In the genomic region with DNA sequence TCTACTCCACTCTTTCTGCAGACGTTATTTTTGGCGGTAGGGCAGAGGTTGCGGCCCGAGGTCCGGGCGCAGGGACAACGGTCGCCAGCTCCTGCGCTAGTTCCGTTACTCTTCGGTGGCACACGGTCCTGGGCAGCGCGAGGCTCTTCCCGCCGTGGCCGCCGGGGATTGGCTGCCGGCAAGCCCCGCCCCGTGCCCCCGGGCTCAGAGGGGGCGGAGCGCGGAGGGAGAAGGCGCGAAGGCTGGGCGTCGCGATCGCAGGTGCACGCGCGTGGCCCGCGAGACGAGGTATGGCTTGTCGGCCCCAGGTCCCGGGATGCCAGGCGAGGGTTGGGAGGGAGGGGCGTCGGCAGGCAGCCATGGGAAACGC, we compare ENCODE assay signal across 10 cellular contexts. TPM values are rescaled to one million over a fixed set of nuclear protein-coding genes. Genes with fewer than 3 reads are reported as not detected.
DNase-seq lines count a peak whose midpoint lies in the region; ATAC-seq and TF ChIP-seq lines count a peak whose summit lies in the region.
"Had no signal": no experiment of that assay in that cellular context is flagged by ENCODE, and none has a peak within 500 bp of the region (broad histone marks: within the 10 kb centered on the region; RNA-seq: fewer than 3 reads in every experiment).

No MANE protein-coding gene starts in this region.

- no peaks in the 10 kb centered on the region for H3K36me3 ChIP-seq in HUES48 (ENCODE audit: control insufficient read depth, insufficient read depth, low read length)

- no peaks in the 10 kb centered on the region for H3K9me3 ChIP-seq in HUES48 (ENCODE audit: control insufficient read depth, insufficient read depth, low read length)

- H3K4me1 Mint-ChIP-seq in activated naive CD8-positive, alpha-beta T cell treated with anti-CD3 and anti-CD28 coated beads, Interleukin-2, amount 50 U/mL, for 24 hours, result peaks cover 14% of the 10 kb centered on the region
- H3K4me1 Mint-ChIP-seq in stimulated activated naive CD8-positive, alpha-beta T cell treated with anti-CD3 and anti-CD28 coated beads, Interleukin-15, amount 100 ng/mL, for 72 hours, result peaks cover 16% of the 10 kb centered on the region
- H3K4me1 Mint-ChIP-seq in Calu3 (ENCODE audit: low read depth, unreplicated experiment), result no peaks in the 10 kb centered on the region

- H3K27me3 Mint-ChIP-seq in activated naive CD8-positive, alpha-beta T cell treated with anti-CD3 and anti-CD28 coated beads, Interleukin-2, amount 50 U/mL, for 24 hours, result peaks cover 66% of the 10 kb centered on the region
- H3K27me3 Mint-ChIP-seq in stimulated activated naive CD8-positive, alpha-beta T cell treated with anti-CD3 and anti-CD28 coated beads, Interleukin-15, amount 100 ng/mL, for 72 hours, result peaks cover 78% of the 10 kb centered on the region
- H3K27me3 Mint-ChIP-seq in Calu3 (ENCODE audit: unreplicated experiment), result peaks cover 85% of the 10 kb centered on the region

- no peak for TF ChIP-seq CTCF in Calu3 (IDR thresholded peaks at IDR 0.05; ENCODE audit: unreplicated experiment)

- H3K27me3 ChIP-seq in HUES48 (ENCODE audit: control insufficient read depth, insufficient read depth, low read length), result peaks cover 76% of the 10 kb centered on the region

- H3K27ac ChIP-seq in HUES48 (ENCODE audit: low read depth, low read length), result no peak overlapping the region

- no peak overlapping the region for H3K27ac Mint-ChIP-seq in activated naive CD8-positive, alpha-beta T cell treated with anti-CD3 and anti-CD28 coated beads, Interleukin-2, amount 50 U/mL, for 24 hours
- no peak overlapping the region for H3K27ac Mint-ChIP-seq in stimulated activated naive CD8-positive, alpha-beta T cell treated with anti-CD3 and anti-CD28 coated beads, Interleukin-15, amount 100 ng/mL, for 72 hours
- no peak overlapping the region for H3K27ac Mint-ChIP-seq in Calu3 (ENCODE audit: unreplicated experiment)
- H3K27ac Mint-ChIP-seq: activated T-helper 17 cell treated with anti-CD3 and anti-CD28 coated beads, Interleukin-2, amount 50 U/mL, for 72 hours had no signal

- no TSS peak for BruUV-seq in Calu3 (replicated peaks; lab: Mats Ljungman, UMichigan)

- H3K4me1 ChIP-seq in HUES48 (ENCODE audit: control insufficient read depth, insufficient read depth, low read length), result no peaks in the 10 kb centered on the region

- peak overlapping the region; percentile 6 for H3K4me3 Mint-ChIP-seq in activated naive CD8-positive, alpha-beta T cell treated with anti-CD3 and anti-CD28 coated beads, Interleukin-2, amount 50 U/mL, for 24 hours
- peak overlapping the region; percentile 68 to 72 for H3K4me3 Mint-ChIP-seq in stimulated activated naive CD8-positive, alpha-beta T cell treated with anti-CD3 and anti-CD28 coated beads, Interleukin-15, amount 100 ng/mL, for 72 hours
- no peak overlapping the region for H3K4me3 Mint-ChIP-seq in Calu3 (ENCODE audit: low read depth, unreplicated experiment)
- H3K4me3 Mint-ChIP-seq: activated T-helper 17 cell treated with anti-CD3 and anti-CD28 coated beads, Interleukin-2, amount 50 U/mL, for 72 hours had no signal

- intact Hi-C loops in Calu3 (cut with micrococcal nuclease; ENCODE audit: unreplicated experiment), result no loop called here

- no peaks in the 10 kb centered on the region for H3K36me3 Mint-ChIP-seq in activated naive CD8-positive, alpha-beta T cell treated with anti-CD3 and anti-CD28 coated beads, Interleukin-2, amount 50 U/mL, for 24 hours (ENCODE audit: low read depth)
- no peaks in the 10 kb centered on the region for H3K36me3 Mint-ChIP-seq in Calu3 (ENCODE audit: insufficient read depth, unreplicated experiment)

- CTCF ChIA-PET in Calu3 (lab: Charles Lee), result interaction anchor here (0.6 kb wide), 1 partner anchor 10 kb away, joined by 5 read pairs; no protein-coding TSS in a partner anchor

- H3K4me3 ChIP-seq in HUES48 (ENCODE audit: low read depth, low read length), result peak overlapping the region; percentile 50

- no peak overlapping the region for H3K9ac ChIP-seq in HUES48 (ENCODE audit: low read depth, low read length)

- no peak for DNase-seq in activated naive CD8-positive, alpha-beta T cell treated with anti-CD3 and anti-CD28 coated beads, Interleukin-2, amount 50 U/mL, for 24 hours
- DNase-seq in iPS-NIHi7 (ENCODE audit: extremely low spot score), result peak; percentile 58
- no peak for DNase-seq in stimulated activated naive CD8-positive, alpha-beta T cell treated with anti-CD3 and anti-CD28 coated beads, Interleukin-15, amount 100 ng/mL, for 72 hours
- DNase-seq in Calu3, result no peak
- DNase-seq: islet precursor cell had no signal

- no peak for ATAC-seq in activated naive CD8-positive, alpha-beta T cell treated with anti-CD3 and anti-CD28 coated beads, Interleukin-2, amount 50 U/mL, for 24 hours
- ATAC-seq in stimulated activated naive CD8-positive, alpha-beta T cell treated with anti-CD3 and anti-CD28 coated beads, Interleukin-15, amount 100 ng/mL, for 72 hours, result peak; percentile 26
- ATAC-seq in GM21576 (IDR thresholded peaks at IDR 0.05; ENCODE audit: unreplicated experiment), result no peak
- no peak for ATAC-seq in GM18498 (IDR thresholded peaks at IDR 0.05; ENCODE audit: unreplicated experiment)
- ATAC-seq: activated T-helper 17 cell treated with anti-CD3 and anti-CD28 coated beads, Interleukin-2, amount 50 U/mL, for 72 hours had no signal

- no peaks in the 10 kb centered on the region for H3K9me3 Mint-ChIP-seq in activated naive CD8-positive, alpha-beta T cell treated with anti-CD3 and anti-CD28 coated beads, Interleukin-2, amount 50 U/mL, for 24 hours
- no peaks in the 10 kb centered on the region for H3K9me3 Mint-ChIP-seq in stimulated activated naive CD8-positive, alpha-beta T cell treated with anti-CD3 and anti-CD28 coated beads, Interleukin-15, amount 100 ng/mL, for 72 hours
- H3K9me3 Mint-ChIP-seq in Calu3 (ENCODE audit: low read depth, unreplicated experiment), result no peaks in the 10 kb centered on the region
- H3K9me3 Mint-ChIP-seq: activated T-helper 17 cell treated with anti-CD3 and anti-CD28 coated beads, Interleukin-2, amount 50 U/mL, for 72 hours had no signal

RNA-seq across cellular contexts. Expression of a gene that starts 0.5 kb away (rescaled TPM):
- total RNA-seq in Calu3 (2022), result not detected in 2 replicates

RNA-seq across cellular contexts. Expression of a gene that starts 0.7 kb away (rescaled TPM):
- not detected in 2 replicates for total RNA-seq in Calu3 (2022)
- total RNA-seq: activated T-helper 17 cell treated with anti-CD3 and anti-CD28 coated beads, Interleukin-2, amount 50 U/mL, for 72 hours; Daoy had no signal

RNA-seq across cellular contexts. Expression of a gene that starts 55.7 kb away (rescaled TPM):
- 96.7 and 108 TPM in 2 replicates for total RNA-seq in Calu3 (2022)
